Comparison of ENCODE assay signal across 11 cellular contexts in genomic region chr1:65114312-65114711, GRCh38. TPM values are rescaled to one million over a fixed set of nuclear protein-coding genes. Genes with fewer than 3 reads are reported as not detected.
DNase-seq lines count a peak whose midpoint lies in the region; ATAC-seq and TF ChIP-seq lines count a peak whose summit lies in the region.
"Had no signal": no experiment of that assay in that cellular context is flagged by ENCODE, and none has a peak within 500 bp of the region (broad histone marks: within the 10 kb centered on the region; RNA-seq: fewer than 3 reads in every experiment).

No MANE protein-coding gene starts in this region.

- H3K9me3 ChIP-seq in adrenal gland (replicated peaks in 1 of 3) = no peaks in the 10 kb centered on the region
- H3K9me3 ChIP-seq in spleen = peaks cover 0 to 8% (median 2%) of the 10 kb centered on the region in 8 donors
- H3K9me3 ChIP-seq in CD4-positive, alpha-beta memory T cell (ENCODE audit: control insufficient read depth in 1 of 2, low read length in 2 of 2) = no peaks in the 10 kb centered on the region

- peaks cover 0 to 8% (median 4%) of the 10 kb centered on the region in 8 donors for H3K9me3 Mint-ChIP-seq in CD4-positive, alpha-beta memory T cell
- H3K9me3 Mint-ChIP-seq: activated CD4-positive, alpha-beta memory T cell treated with anti-CD3 and anti-CD28 coated beads for 36 hours had no signal

- TF ChIP-seq CTCF in adrenal gland (IDR thresholded peaks at IDR 0.05) (no peak), spleen (IDR thresholded peaks at IDR 0.05 in 8 of 11, conservative IDR thresholded peaks at IDR 0.05 in 3 of 11) (no peak)

- intact Hi-C loops in adrenal gland (cut with DNase I) = no loop called here
- intact Hi-C loops in left ventricle myocardium superior (cut with micrococcal nuclease) = no loop called here
- intact Hi-C loops in spleen (cut with DNase I; ENCODE audit: low total_unique reads) = no loop called here
- intact Hi-C loops in CD4-positive, alpha-beta memory T cell (cut with micrococcal nuclease) = no loop called here

- CTCF ChIA-PET in CD4-positive, alpha-beta memory T cell (lab: Charles Lee; ENCODE audit: partially characterized antibody) = interaction anchor here (0.9 kb wide), 1 partner anchor 10 kb away, joined by 3 read pairs; no protein-coding TSS in a partner anchor

- ATAC-seq in left ventricle myocardium superior (peak; percentile 45), GM18519 (IDR thresholded peaks at IDR 0.05; ENCODE audit: low FRiP score, unreplicated experiment) (no peak)
- ATAC-seq: activated naive CD4-positive, alpha-beta T cell treated with anti-CD3 and anti-CD28 coated beads, Interleukin-2, amount 50 U/mL, for 72 hours; left lobe of liver had no signal

- peak; percentile 4 for DNase-seq in NCI-H1105 (lab: John Stamatoyannopoulos, UW)
- peak in 5 of 7 donors; percentile 1 to 53 (median 15) for DNase-seq in adrenal gland
- no peak for DNase-seq in left ventricle myocardium superior
- no peak for DNase-seq in spleen
- no peak for DNase-seq in activated CD4-positive, CD25-positive, alpha-beta regulatory T cell (lab: John Stamatoyannopoulos, UW)
- no peak for DNase-seq in CD4-positive, alpha-beta memory T cell
- DNase-seq: activated CD4-positive, alpha-beta memory T cell treated with anti-CD3 and anti-CD28 coated beads for 36 hours; NCI-H774 had no signal

- H3K4me3 ChIP-seq in adrenal gland = no peak overlapping the region
- H3K4me3 ChIP-seq in spleen = no peak overlapping the region
- no peak overlapping the region for H3K4me3 ChIP-seq in CD4-positive, alpha-beta memory T cell (ENCODE audit: low read length in 2 of 2)

- no peaks in the 10 kb centered on the region for H3K27me3 ChIP-seq in adrenal gland
- no peaks in the 10 kb centered on the region for H3K27me3 ChIP-seq in spleen (replicated peaks in 1 of 7)
- H3K27me3 ChIP-seq in CD4-positive, alpha-beta memory T cell (ENCODE audit: insufficient read depth, low read length) = no peaks in the 10 kb centered on the region

- H3K27ac ChIP-seq in adrenal gland (no peak overlapping the region), spleen (peak overlapping the region in 5 of 8 donors; percentile 2 to 38 (median 27))
- no peak overlapping the region for H3K27ac ChIP-seq in CD4-positive, alpha-beta memory T cell (ENCODE audit: low read depth, low read length)

- H3K36me3 ChIP-seq in adrenal gland (replicated peaks in 1 of 2) (no peaks in the 10 kb centered on the region), spleen (no peaks in the 10 kb centered on the region)
- H3K36me3 ChIP-seq in CD4-positive, alpha-beta memory T cell (ENCODE audit: insufficient read depth, low read length) = no peaks in the 10 kb centered on the region

- no peaks in the 10 kb centered on the region for H3K4me1 ChIP-seq in adrenal gland (replicated peaks in 1 of 2)
- peaks cover 0 to 10% (median 0%) of the 10 kb centered on the region in 6 donors for H3K4me1 ChIP-seq in spleen
- H3K4me1 ChIP-seq in CD4-positive, alpha-beta memory T cell (ENCODE audit: insufficient read depth, low read length) = no peaks in the 10 kb centered on the region

- H3K4me3 Mint-ChIP-seq in CD4-positive, alpha-beta memory T cell = no peak overlapping the region
- H3K4me3 Mint-ChIP-seq: activated CD4-positive, alpha-beta memory T cell treated with anti-CD3 and anti-CD28 coated beads for 36 hours had no signal

- H3K4me1 Mint-ChIP-seq in CD4-positive, alpha-beta memory T cell = no peaks in the 10 kb centered on the region

- POLR2A ChIA-PET in CD4-positive, alpha-beta memory T cell (lab: Charles Lee; ENCODE audit: partially characterized antibody) = no interaction called here

- H3K36me3 Mint-ChIP-seq in CD4-positive, alpha-beta memory T cell = no peaks in the 10 kb centered on the region
- H3K36me3 Mint-ChIP-seq: activated CD4-positive, alpha-beta memory T cell treated with anti-CD3 and anti-CD28 coated beads for 36 hours; activated naive CD4-positive, alpha-beta T cell treated with anti-CD3 and anti-CD28 coated beads, Interleukin-2, amount 50 U/mL, for 72 hours had no signal

- TF ChIP-seq POLR2A in adrenal gland (IDR thresholded peaks at IDR 0.05) (no peak), spleen (IDR thresholded peaks at IDR 0.05) (no peak)

- peaks cover 7 to 9% of the 10 kb centered on the region in 2 donors for H3K27me3 Mint-ChIP-seq in CD4-positive, alpha-beta memory T cell

- H3K27ac Mint-ChIP-seq in CD4-positive, alpha-beta memory T cell = no peak overlapping the region
- H3K27ac Mint-ChIP-seq: activated CD4-positive, alpha-beta memory T cell treated with anti-CD3 and anti-CD28 coated beads for 36 hours; activated naive CD4-positive, alpha-beta T cell treated with anti-CD3 and anti-CD28 coated beads, Interleukin-2, amount 50 U/mL, for 72 hours had no signal

- WGBS in adrenal gland, 4 donors = 42 to 59% (median 48%) methylated on average over 4 of the region's 4 CpGs
- 39 to 73% (median 59%) methylated on average over 4 of the region's 4 CpGs for WGBS in spleen, 5 donors

RNA-seq across cellular contexts. Expression of gene AK4, which starts 33.7 kb away (rescaled TPM):
- total RNA-seq in adrenal gland (10 to 100 TPM in 1 of 8 donors, 1 to 10 TPM in 7; 1.4 to 12.4 (median 4.0) TPM), left ventricle myocardium superior (163 TPM), spleen (10 to 100 TPM in 1 of 7 donors, 1 to 10 TPM in 6; 2.2 to 15.1 (median 5.4) TPM)
- polyA plus RNA-seq in adrenal gland (1 to 10 TPM in 2 of 3 donors, under 1 TPM in 1; 0.80 to 3.6 (median 1.4) TPM), spleen (under 1 TPM; 0.46 to 0.91 (median 0.74) TPM)
- total RNA-seq in CD4-positive, alpha-beta memory T cell = 1 to 10 TPM; 1.3 to 1.9 TPM
- not detected for polyA plus RNA-seq in CD4-positive, alpha-beta memory T cell

Comparison
In these comparisons a context has a peak if more than half of its experiments do, and no peak if none do; other contexts are left out.
1. DNase-seq: peak in NCI-H1105 (single experiment) and adrenal gland (5 of 7); none in left ventricle myocardium superior (single experiment), spleen (single experiment), activated CD4-positive, CD25-positive, alpha-beta regulatory T cell (0 of 4) and CD4-positive, alpha-beta memory T cell (0 of 5).
2. H3K27ac ChIP-seq: peak in spleen (5 of 8); none in adrenal gland (0 of 5) and CD4-positive, alpha-beta memory T cell (single experiment).
3. RNA of gene AK4, which starts 33.7 kb away (total RNA-seq): 163 TPM in left ventricle myocardium superior (single experiment); 2.2 to 15.1 TPM in spleen, 1.4 to 12.4 TPM in adrenal gland and 1.3 to 1.9 TPM in CD4-positive, alpha-beta memory T cell; every median in the first group is over 10 times any median in the second.